ENCODE assay signal across 14 cellular contexts in the genomic region with DNA sequence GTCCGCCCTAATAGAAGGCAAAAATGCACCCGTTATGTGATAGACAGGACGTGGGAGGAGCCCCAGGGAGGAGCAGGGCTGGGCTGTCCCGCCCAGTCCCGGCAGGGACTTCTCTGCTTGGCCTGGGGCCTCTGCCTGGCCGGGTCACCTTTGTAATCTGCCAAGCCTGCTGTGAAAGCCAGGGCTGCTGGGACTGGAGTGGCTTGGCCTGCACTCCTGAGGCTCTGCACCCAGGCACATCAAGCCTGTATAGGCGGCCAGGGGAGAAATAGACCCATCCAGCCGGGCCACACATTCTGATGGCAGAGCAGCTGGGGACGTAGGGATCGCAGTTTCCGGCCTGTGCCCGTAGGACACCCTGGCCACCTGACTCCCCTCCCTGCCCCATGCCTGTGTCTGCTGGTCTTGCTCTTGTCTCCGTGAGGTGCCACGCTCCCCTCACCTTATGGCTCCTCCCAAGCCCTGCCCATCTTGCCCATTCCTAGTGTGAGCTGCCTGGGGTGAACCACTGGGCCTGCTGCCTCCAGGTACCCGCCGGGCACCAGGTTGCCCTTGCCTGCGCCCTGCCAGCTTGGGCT. TPM values are rescaled to one million over a fixed set of nuclear protein-coding genes. Genes with fewer than 3 reads are reported as not detected.
DNase-seq lines count a peak whose midpoint lies in the region; ATAC-seq, FAIRE-seq and TF ChIP-seq lines count a peak whose summit lies in the region.
"Had no signal": no experiment of that assay in that cellular context is flagged by ENCODE, and none has a peak within 500 bp of the region (broad histone marks: within the 10 kb centered on the region; RNA-seq: fewer than 3 reads in every experiment).

No MANE protein-coding gene starts in this region.

- H3K4me3 ChIP-seq in astrocyte (ENCODE audit: insufficient read depth, low read depth, low read length) (no peak overlapping the region), right atrium auricular region (no peak overlapping the region), skeletal muscle tissue (ENCODE audit: low read length in 3 of 3) (peak overlapping the region in 2 of 3 donors; percentile 38 to 56)
- H3K4me3 ChIP-seq: SJSA1 had no signal

- peaks cover 72% of the 10 kb centered on the region for H4K20me1 ChIP-seq in astrocyte (ENCODE audit: insufficient read depth, low read length)

- H3K9me3 ChIP-seq in astrocyte (ENCODE audit: insufficient read depth, low read depth, low read length) (no peaks in the 10 kb centered on the region), right atrium auricular region (no peaks in the 10 kb centered on the region), skeletal muscle tissue (ENCODE audit: control insufficient read depth in 3 of 3, low read length in 3 of 3) (no peaks in the 10 kb centered on the region)
- H3K9me3 ChIP-seq: SJSA1 had no signal

- peak; percentile 55 for DNase-seq in GM03348 (ENCODE audit: low spot score)
- no peak for DNase-seq in astrocyte (ENCODE audit: low read depth)
- DNase-seq in right atrium auricular region (ENCODE audit: low spot score), result peak; percentile 79
- no peak for DNase-seq in RKO (ENCODE audit: low spot score)
- no peak for DNase-seq in DMS153 treated with DMSO at 0.1 percent for 48 hours (lab: John Stamatoyannopoulos, UW; ENCODE audit: unreplicated experiment)
- DNase-seq: activated CD8-positive, alpha-beta memory T cell treated with anti-CD3 and anti-CD28 coated beads, Interleukin-2, amount 50 U/mL, for 4 hours; DMS79; effector memory CD8-positive, alpha-beta T cell; NCI-H1105; stimulated activated CD4-positive, alpha-beta T cell treated with anti-CD3 and anti-CD28 coated beads, Interleukin-4, amount 100 ng/mL, for 24 hours had no signal

- ATAC-seq in GM21529 (IDR thresholded peaks at IDR 0.05; ENCODE audit: unreplicated experiment) (no peak), HG02852 (IDR thresholded peaks at IDR 0.05; ENCODE audit: unreplicated experiment) (no peak)
- ATAC-seq: effector memory CD8-positive, alpha-beta T cell had no signal

- TF ChIP-seq CTCF in astrocyte (IDR thresholded peaks at IDR 0.05; ENCODE audit: insufficient read depth, low read depth, low read length) (no peak), right atrium auricular region (IDR thresholded peaks at IDR 0.05) (no peak)

- H3K4me1 ChIP-seq in astrocyte (ENCODE audit: insufficient read depth, low read length), result no peaks in the 10 kb centered on the region
- H3K4me1 ChIP-seq in right atrium auricular region, result peaks cover 0 to 17% of the 10 kb centered on the region in 2 donors
- H3K4me1 ChIP-seq in skeletal muscle tissue (ENCODE audit: control insufficient read depth in 3 of 3, insufficient read depth in 3 of 3, low read length in 3 of 3), result peaks cover 27 to 31% (median 30%) of the 10 kb centered on the region in 3 donors
- H3K4me1 ChIP-seq: SJSA1 had no signal

- H3K27me3 ChIP-seq in astrocyte (ENCODE audit: insufficient read depth, low read length), result no peaks in the 10 kb centered on the region
- H3K27me3 ChIP-seq in right atrium auricular region, result no peaks in the 10 kb centered on the region
- no peaks in the 10 kb centered on the region for H3K27me3 ChIP-seq in skeletal muscle tissue (ENCODE audit: control insufficient read depth in 3 of 3, insufficient read depth in 3 of 3, low read length in 3 of 3)
- H3K27me3 ChIP-seq: SJSA1 had no signal

- H3K36me3 Mint-ChIP-seq in astrocyte (ENCODE audit: low read depth, unreplicated experiment), result peaks cover 29% of the 10 kb centered on the region

- H3K27me3 Mint-ChIP-seq in astrocyte (ENCODE audit: low read depth, unreplicated experiment), result no peaks in the 10 kb centered on the region
- H3K27me3 Mint-ChIP-seq: effector memory CD8-positive, alpha-beta T cell had no signal

- H3K36me3 ChIP-seq in astrocyte (ENCODE audit: insufficient read depth, low read length), result peaks cover 57% of the 10 kb centered on the region
- peaks cover 100% of the 10 kb centered on the region for H3K36me3 ChIP-seq in right atrium auricular region
- H3K36me3 ChIP-seq in skeletal muscle tissue (ENCODE audit: control insufficient read depth in 3 of 3, insufficient read depth in 3 of 3, low read length in 3 of 3), result peaks cover 63 to 70% (median 66%) of the 10 kb centered on the region in 3 donors

- peaks cover 12% of the 10 kb centered on the region for H3K79me2 ChIP-seq in astrocyte (ENCODE audit: insufficient read depth, low read length)

- no peak overlapping the region for H3K4me2 ChIP-seq in astrocyte (ENCODE audit: low read length)

- peaks cover 4% of the 10 kb centered on the region for H3K4me1 Mint-ChIP-seq in astrocyte (ENCODE audit: low read depth, unreplicated experiment)

- FAIRE-seq in astrocyte (lab: Jason Lieb, UNC), result no peak

- H3K9ac ChIP-seq in astrocyte (ENCODE audit: low read length) (no peak overlapping the region), skeletal muscle tissue (ENCODE audit: low read depth in 1 of 3, low read length in 3 of 3) (peak overlapping the region in 2 of 3 donors; percentile 74 to 79)

- no peaks in the 10 kb centered on the region for H3K9me3 Mint-ChIP-seq in astrocyte (ENCODE audit: unreplicated experiment)
- H3K9me3 Mint-ChIP-seq: effector memory CD8-positive, alpha-beta T cell had no signal

- peak overlapping the region; percentile 26 for H3K27ac Mint-ChIP-seq in astrocyte (ENCODE audit: unreplicated experiment)

- no peak overlapping the region for H3K4me3 Mint-ChIP-seq in astrocyte (ENCODE audit: unreplicated experiment)
- H3K4me3 Mint-ChIP-seq: effector memory CD8-positive, alpha-beta T cell had no signal

- H3K27ac ChIP-seq in astrocyte (ENCODE audit: low read depth, low read length) (no peak overlapping the region), right atrium auricular region (peak overlapping the region; percentile 62 to 63), skeletal muscle tissue (ENCODE audit: low read depth, low read length) (peak overlapping the region; percentile 62)
- H3K27ac ChIP-seq: SJSA1 had no signal

- no peak overlapping the region for H2AFZ ChIP-seq in astrocyte (ENCODE audit: low read depth, low read length)

RNA-seq across cellular contexts. Expression of gene DYNC2I2, which starts 28.1 kb away (rescaled TPM):
- total RNA-seq in astrocyte (19.5 and 20.6 TPM in 2 replicates), right atrium auricular region (10 to 100 TPM; 23.1 to 33.1 TPM), skeletal muscle tissue (31.8 TPM)

Comparison
In these comparisons a context has a peak if more than half of its experiments do, and no peak if none do; other contexts are left out.
1. DNase-seq: peak in GM03348 (single experiment) and right atrium auricular region (single experiment); none in astrocyte (single experiment), RKO (single experiment) and DMS153 treated with DMSO at 0.1 percent for 48 hours (single experiment).
2. H3K4me3 ChIP-seq: peak in skeletal muscle tissue (2 of 3); none in astrocyte (single experiment) and right atrium auricular region (0 of 2).